ENCODE assay signal across 8 cellular contexts in genomic region chr2:101463885-101464653, GRCh38. TPM values are rescaled to one million over a fixed set of nuclear protein-coding genes. Genes with fewer than 3 reads are reported as not detected.
DNase-seq lines count a peak whose midpoint lies in the region; ATAC-seq and TF ChIP-seq lines count a peak whose summit lies in the region.

No MANE protein-coding gene starts in this region.

- H3K27ac ChIP-seq in brain microvascular endothelial cell, result peak overlapping the region; percentile 64
- H3K27ac ChIP-seq in lower lobe of right lung, result no peak overlapping the region

- peak; percentile 99 for DNase-seq in AG10803 (ENCODE audit: low read depth)
- DNase-seq in KBM-7, result peak; percentile 55
- peak; percentile 77 for DNase-seq in brain microvascular endothelial cell
- no peak for DNase-seq in lower lobe of right lung
- DNase-seq in inferior parietal cortex (ENCODE audit: extremely low spot score), result no peak
- no peak for DNase-seq in ureter (ENCODE audit: low spot score)
- DNase-seq in stimulated activated naive CD8-positive, alpha-beta T cell treated with anti-CD3 and anti-CD28 coated beads, Interleukin-15, Interleukin-2, amounts not matched to agents 100 U/mL and 50 U/mL, for 24 hours, result no peak
- no peak for DNase-seq in activated naive CD4-positive, alpha-beta T cell treated with Interleukin-2 at 50 U/mL for 16 hours

- H3K27me3 ChIP-seq in brain microvascular endothelial cell (replicated peaks) (no peaks in the 10 kb centered on the region), lower lobe of right lung (ENCODE audit: low read depth) (peaks cover 7% of the 10 kb centered on the region)

- TF ChIP-seq CTCF in AG10803 (conservative IDR thresholded peaks at IDR 0.05; ENCODE audit: low read length) (no peak), brain microvascular endothelial cell (IDR thresholded peaks at IDR 0.05; ENCODE audit: low read depth, low read length, missing control alignments) (no peak), lower lobe of right lung (IDR thresholded peaks at IDR 0.05) (no peak)

- no peaks in the 10 kb centered on the region for H3K36me3 ChIP-seq in brain microvascular endothelial cell (replicated peaks)
- no peaks in the 10 kb centered on the region for H3K36me3 ChIP-seq in lower lobe of right lung

- peaks cover 4% of the 10 kb centered on the region for H3K4me1 ChIP-seq in lower lobe of right lung

- intact Hi-C loops in lower lobe of right lung (cut with DNase I), result no loop called here

- in situ Hi-C loops in KBM-7 (cut with MboI; ENCODE audit: low pct_unique_long_range_greater_than_20kb, low sequenced_read_pairs), result no loop called here
- in situ Hi-C loops in brain microvascular endothelial cell (cut with HindIII; ENCODE audit: low pct_ligation_motif_present, low sequenced_read_pairs), result no loop called here

- peak; percentile 44 to 59 for ATAC-seq in lower lobe of right lung
- ATAC-seq in stimulated activated naive CD8-positive, alpha-beta T cell treated with anti-CD3 and anti-CD28 coated beads, Interleukin-15, Interleukin-2, amounts not matched to agents 100 U/mL and 50 U/mL, for 24 hours, result no peak

- no peaks in the 10 kb centered on the region for H3K9me3 ChIP-seq in lower lobe of right lung

- H3K4me3 ChIP-seq in AG10803 (ENCODE audit: low read length) (0 out of 2 replicates have a peak overlapping the region, but pooled peaks have one; percentile 19), brain microvascular endothelial cell (ENCODE audit: low read depth, low read length) (no peak overlapping the region), lower lobe of right lung (no peak overlapping the region)

RNA-seq across cellular contexts. Expression of gene RFX8, which starts 10.8 kb away (rescaled TPM):
- total RNA-seq in lower lobe of right lung (not detected), ureter (not detected)

Comparison
In these comparisons a context has a peak if more than half of its experiments do, and no peak if none do; other contexts are left out.
1. DNase-seq: peak in AG10803 (single experiment), KBM-7 (single experiment) and brain microvascular endothelial cell (single experiment); none in lower lobe of right lung (single experiment), inferior parietal cortex (single experiment), ureter (single experiment), stimulated activated naive CD8-positive, alpha-beta T cell treated with anti-CD3 and anti-CD28 coated beads, Interleukin-15, Interleukin-2, amounts not matched to agents 100 U/mL and 50 U/mL, for 24 hours (single experiment) and activated naive CD4-positive, alpha-beta T cell treated with Interleukin-2 at 50 U/mL for 16 hours (single experiment).